Comparison of ENCODE assay signal across 21 cellular contexts in the genomic region with DNA sequence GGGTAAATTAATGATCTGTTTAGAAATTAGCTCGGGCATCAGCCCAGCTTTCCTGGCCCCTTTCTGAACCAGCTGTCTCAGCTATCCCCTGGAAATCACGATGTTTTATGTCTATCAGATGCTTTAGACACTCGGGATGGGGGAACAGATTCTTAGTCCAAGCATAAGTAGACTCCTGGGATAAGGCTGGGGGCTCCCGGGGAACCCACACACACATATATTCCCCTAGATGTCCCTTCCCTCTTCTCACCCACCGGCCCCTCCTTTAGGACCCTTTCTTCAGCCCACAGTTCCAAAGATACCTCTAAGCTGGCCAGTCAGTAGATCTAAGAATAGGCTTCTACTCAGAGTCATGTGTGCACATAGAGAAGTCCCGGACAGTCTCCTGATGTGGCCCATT.
DNase-seq lines count a peak whose midpoint lies in the region; ATAC-seq and TF ChIP-seq lines count a peak whose summit lies in the region.
"Had no signal": no experiment of that assay in that cellular context is flagged by ENCODE, and none has a peak within 500 bp of the region (broad histone marks: within the 10 kb centered on the region; RNA-seq: fewer than 3 reads in every experiment).

No MANE protein-coding gene starts in this region.

- H3K27ac ChIP-seq in colonic mucosa (no peak overlapping the region), esophagus muscularis mucosa (replicated peaks in 1 of 4) (no peak overlapping the region), lung (ENCODE audit: low read depth in 1 of 2, low read length in 1 of 2) (no peak overlapping the region), stomach (no peak overlapping the region), Peyer's patch (no peak overlapping the region)
- H3K27ac ChIP-seq: A549; BLaER1 treated with 17β-estradiol and CSF1 and Interleukin-3, amounts not matched to agents 10 nM and 100 nM had no signal

- DNase-seq in colonic mucosa (peak; percentile 8), esophagus muscularis mucosa (ENCODE audit: extremely low spot score) (peak; percentile 29), lung (ENCODE audit: low spot score) (peak; percentile 7), stomach (peak; percentile 13), Peyer's patch (no peak)
- DNase-seq: 8988T; ACHN; AML-193; BE2C; Calu3; CD4-positive, alpha-beta memory T cell; COR-L47; DMS53; GF-D8; GOT3; HFFc6 had no signal

- H3K36me3 ChIP-seq in colonic mucosa (no peaks in the 10 kb centered on the region), esophagus muscularis mucosa (no peaks in the 10 kb centered on the region), lung (ENCODE audit: control insufficient read depth in 2 of 2, insufficient read depth in 2 of 2, low read length in 2 of 2) (no peaks in the 10 kb centered on the region), stomach (no peaks in the 10 kb centered on the region), Peyer's patch (no peaks in the 10 kb centered on the region)
- H3K36me3 ChIP-seq: BE2C; BLaER1 treated with 17β-estradiol and CSF1 and Interleukin-3, amounts not matched to agents 10 nM and 100 nM; HAP-1 had no signal

- no peak overlapping the region for H3K4me3 ChIP-seq in colonic mucosa
- H3K4me3 ChIP-seq in esophagus muscularis mucosa: no peak overlapping the region
- H3K4me3 ChIP-seq in lung: no peak overlapping the region
- H3K4me3 ChIP-seq in stomach: no peak overlapping the region
- no peak overlapping the region for H3K4me3 ChIP-seq in Peyer's patch
- H3K4me3 ChIP-seq: A549; BLaER1 treated with 17β-estradiol and CSF1 and Interleukin-3, amounts not matched to agents 10 nM and 100 nM; HAP-1 had no signal

- no peaks in the 10 kb centered on the region for H3K27me3 ChIP-seq in colonic mucosa
- H3K27me3 ChIP-seq in esophagus muscularis mucosa: peaks cover 0 to 13% (median 0%) of the 10 kb centered on the region in 4 donors
- no peaks in the 10 kb centered on the region for H3K27me3 ChIP-seq in lung (ENCODE audit: control insufficient read depth, insufficient read depth)
- H3K27me3 ChIP-seq in stomach: no peaks in the 10 kb centered on the region
- no peaks in the 10 kb centered on the region for H3K27me3 ChIP-seq in Peyer's patch
- H3K27me3 ChIP-seq: BLaER1 treated with 17β-estradiol and CSF1 and Interleukin-3, amounts not matched to agents 10 nM and 100 nM had no signal

- H3K4me1 ChIP-seq in colonic mucosa: no peaks in the 10 kb centered on the region
- no peaks in the 10 kb centered on the region for H3K4me1 ChIP-seq in esophagus muscularis mucosa
- H3K4me1 ChIP-seq in lung (ENCODE audit: control insufficient read depth in 2 of 2, insufficient read depth in 2 of 2, low read length in 2 of 2): no peaks in the 10 kb centered on the region
- peaks cover 0 to under 1% (median 0%) of the 10 kb centered on the region in 4 donors for H3K4me1 ChIP-seq in stomach
- H3K4me1 ChIP-seq in Peyer's patch: no peaks in the 10 kb centered on the region
- H3K4me1 ChIP-seq: A549, HAP-1 had no signal

- TF ChIP-seq POLR2A in esophagus muscularis mucosa (IDR thresholded peaks at IDR 0.05; ENCODE audit: low read depth) (no peak), stomach (IDR thresholded peaks at IDR 0.05) (no peak), Peyer's patch (IDR thresholded peaks at IDR 0.05) (no peak)

- H3K9ac ChIP-seq in colonic mucosa (ENCODE audit: low read depth in 2 of 2, low read length in 2 of 2): no peak overlapping the region
- H3K9ac ChIP-seq: BLaER1 treated with 17β-estradiol and CSF1 and Interleukin-3, amounts not matched to agents 10 nM and 100 nM had no signal

- ATAC-seq in lung (ENCODE audit: insufficient read depth, low FRiP score): no peak
- ATAC-seq in HG02763 (IDR thresholded peaks at IDR 0.05; ENCODE audit: unreplicated experiment): no peak
- no peak for ATAC-seq in HG02852 (IDR thresholded peaks at IDR 0.05; ENCODE audit: unreplicated experiment)

- WGBS in esophagus muscularis mucosa: 85% methylated on average over 6 of the region's 6 CpGs
- WGBS in lung, 2 donors: 85 to 87% methylated on average over 6 of the region's 6 CpGs
- WGBS in stomach, 5 donors: 78 to 92% (median 84%) methylated on average over 6 of the region's 6 CpGs

- intact Hi-C loops in colonic mucosa (cut with DNase I) (no loop called here), esophagus muscularis mucosa (cut with DNase I) (no loop called here), stomach (cut with DNase I; ENCODE audit: low total_unique reads) (no loop called here)

- TF ChIP-seq EP300 in esophagus muscularis mucosa (IDR thresholded peaks at IDR 0.05) (no peak), stomach (IDR thresholded peaks at IDR 0.05) (no peak)

- TF ChIP-seq CTCF in colonic mucosa (IDR thresholded peaks at IDR 0.05) (no peak), esophagus muscularis mucosa (IDR thresholded peaks at IDR 0.05) (no peak), lung (IDR thresholded peaks at IDR 0.05; ENCODE audit: control extremely low read depth, extremely low read depth) (no peak), stomach (IDR thresholded peaks at IDR 0.05) (no peak), Peyer's patch (IDR thresholded peaks at IDR 0.05) (no peak)

- H3K9me3 ChIP-seq in colonic mucosa: no peaks in the 10 kb centered on the region
- H3K9me3 ChIP-seq in esophagus muscularis mucosa: no peaks in the 10 kb centered on the region
- no peaks in the 10 kb centered on the region for H3K9me3 ChIP-seq in lung (ENCODE audit: control insufficient read depth in 2 of 2, insufficient read depth in 1 of 2, low read length in 1 of 2)
- no peaks in the 10 kb centered on the region for H3K9me3 ChIP-seq in stomach
- H3K9me3 ChIP-seq in Peyer's patch: no peaks in the 10 kb centered on the region
- H3K9me3 ChIP-seq: A549; BE2C; BLaER1 treated with 17β-estradiol and CSF1 and Interleukin-3, amounts not matched to agents 10 nM and 100 nM; HAP-1 had no signal

Comparison
In these comparisons a context has a peak if more than half of its experiments do, and no peak if none do; other contexts are left out.
1. DNase-seq: peak in colonic mucosa (single experiment), esophagus muscularis mucosa (single experiment), lung (single experiment) and stomach (single experiment); none in Peyer's patch (0 of 3).